1 cellular context compared by ENCODE assay signal in the genomic region with DNA sequence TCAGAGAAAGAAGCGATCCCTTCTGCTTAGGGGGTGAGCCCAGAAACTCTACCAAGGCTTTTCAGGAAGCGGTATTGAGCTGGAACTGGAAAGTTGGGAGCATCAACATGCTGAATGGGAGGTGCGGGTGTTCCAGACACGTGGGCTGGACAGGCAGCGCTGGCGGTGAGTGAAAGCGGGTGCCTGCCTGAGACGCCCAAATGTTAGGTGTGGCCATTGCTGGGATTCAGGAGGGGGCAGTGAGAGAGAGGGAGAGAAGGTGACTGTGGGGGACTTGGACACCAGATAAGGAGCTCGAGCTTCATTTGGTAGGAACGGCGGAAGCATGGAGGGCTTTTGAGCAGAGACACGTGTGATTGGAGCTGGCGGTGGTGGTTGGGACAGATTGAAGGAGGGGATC.
TF ChIP-seq lines count a peak whose summit lies in the region.

No MANE protein-coding gene starts in this region.

TF ChIP-seq in GM23338, 12 proteins besides CTCF, POLR2A, EP300 and RAD21:
- TF ChIP-seq NANOG (IDR thresholded peaks at IDR 0.05; ENCODE audit: borderline replicate concordance): no peak
- TF ChIP-seq STAT1 (IDR thresholded peaks at IDR 0.05; ENCODE audit: unreplicated experiment): no peak
- TF ChIP-seq ZNF331 (CRISPR knock-in tag; IDR thresholded peaks at IDR 0.05; ENCODE audit: low read depth): no peak
- no peak for TF ChIP-seq EZH2phosphoT487 (IDR thresholded peaks at IDR 0.05; ENCODE audit: unreplicated experiment)
- no peak for TF ChIP-seq REST (IDR thresholded peaks at IDR 0.05; ENCODE audit: unreplicated experiment)
- TF ChIP-seq CREB1 (CRISPR knock-in tag; IDR thresholded peaks at IDR 0.05; ENCODE audit: low read depth): no peak
- no peak for TF ChIP-seq JUNB (IDR thresholded peaks at IDR 0.05; ENCODE audit: unreplicated experiment)
- no peak for TF ChIP-seq ZNF114 (CRISPR knock-in tag; IDR thresholded peaks at IDR 0.05)
- no peak for TF ChIP-seq POLR2AphosphoS5 (IDR thresholded peaks at IDR 0.05; ENCODE audit: low read depth)
- TF ChIP-seq ETS1 (IDR thresholded peaks at IDR 0.05): no peak
- TF ChIP-seq, protein P1, sequence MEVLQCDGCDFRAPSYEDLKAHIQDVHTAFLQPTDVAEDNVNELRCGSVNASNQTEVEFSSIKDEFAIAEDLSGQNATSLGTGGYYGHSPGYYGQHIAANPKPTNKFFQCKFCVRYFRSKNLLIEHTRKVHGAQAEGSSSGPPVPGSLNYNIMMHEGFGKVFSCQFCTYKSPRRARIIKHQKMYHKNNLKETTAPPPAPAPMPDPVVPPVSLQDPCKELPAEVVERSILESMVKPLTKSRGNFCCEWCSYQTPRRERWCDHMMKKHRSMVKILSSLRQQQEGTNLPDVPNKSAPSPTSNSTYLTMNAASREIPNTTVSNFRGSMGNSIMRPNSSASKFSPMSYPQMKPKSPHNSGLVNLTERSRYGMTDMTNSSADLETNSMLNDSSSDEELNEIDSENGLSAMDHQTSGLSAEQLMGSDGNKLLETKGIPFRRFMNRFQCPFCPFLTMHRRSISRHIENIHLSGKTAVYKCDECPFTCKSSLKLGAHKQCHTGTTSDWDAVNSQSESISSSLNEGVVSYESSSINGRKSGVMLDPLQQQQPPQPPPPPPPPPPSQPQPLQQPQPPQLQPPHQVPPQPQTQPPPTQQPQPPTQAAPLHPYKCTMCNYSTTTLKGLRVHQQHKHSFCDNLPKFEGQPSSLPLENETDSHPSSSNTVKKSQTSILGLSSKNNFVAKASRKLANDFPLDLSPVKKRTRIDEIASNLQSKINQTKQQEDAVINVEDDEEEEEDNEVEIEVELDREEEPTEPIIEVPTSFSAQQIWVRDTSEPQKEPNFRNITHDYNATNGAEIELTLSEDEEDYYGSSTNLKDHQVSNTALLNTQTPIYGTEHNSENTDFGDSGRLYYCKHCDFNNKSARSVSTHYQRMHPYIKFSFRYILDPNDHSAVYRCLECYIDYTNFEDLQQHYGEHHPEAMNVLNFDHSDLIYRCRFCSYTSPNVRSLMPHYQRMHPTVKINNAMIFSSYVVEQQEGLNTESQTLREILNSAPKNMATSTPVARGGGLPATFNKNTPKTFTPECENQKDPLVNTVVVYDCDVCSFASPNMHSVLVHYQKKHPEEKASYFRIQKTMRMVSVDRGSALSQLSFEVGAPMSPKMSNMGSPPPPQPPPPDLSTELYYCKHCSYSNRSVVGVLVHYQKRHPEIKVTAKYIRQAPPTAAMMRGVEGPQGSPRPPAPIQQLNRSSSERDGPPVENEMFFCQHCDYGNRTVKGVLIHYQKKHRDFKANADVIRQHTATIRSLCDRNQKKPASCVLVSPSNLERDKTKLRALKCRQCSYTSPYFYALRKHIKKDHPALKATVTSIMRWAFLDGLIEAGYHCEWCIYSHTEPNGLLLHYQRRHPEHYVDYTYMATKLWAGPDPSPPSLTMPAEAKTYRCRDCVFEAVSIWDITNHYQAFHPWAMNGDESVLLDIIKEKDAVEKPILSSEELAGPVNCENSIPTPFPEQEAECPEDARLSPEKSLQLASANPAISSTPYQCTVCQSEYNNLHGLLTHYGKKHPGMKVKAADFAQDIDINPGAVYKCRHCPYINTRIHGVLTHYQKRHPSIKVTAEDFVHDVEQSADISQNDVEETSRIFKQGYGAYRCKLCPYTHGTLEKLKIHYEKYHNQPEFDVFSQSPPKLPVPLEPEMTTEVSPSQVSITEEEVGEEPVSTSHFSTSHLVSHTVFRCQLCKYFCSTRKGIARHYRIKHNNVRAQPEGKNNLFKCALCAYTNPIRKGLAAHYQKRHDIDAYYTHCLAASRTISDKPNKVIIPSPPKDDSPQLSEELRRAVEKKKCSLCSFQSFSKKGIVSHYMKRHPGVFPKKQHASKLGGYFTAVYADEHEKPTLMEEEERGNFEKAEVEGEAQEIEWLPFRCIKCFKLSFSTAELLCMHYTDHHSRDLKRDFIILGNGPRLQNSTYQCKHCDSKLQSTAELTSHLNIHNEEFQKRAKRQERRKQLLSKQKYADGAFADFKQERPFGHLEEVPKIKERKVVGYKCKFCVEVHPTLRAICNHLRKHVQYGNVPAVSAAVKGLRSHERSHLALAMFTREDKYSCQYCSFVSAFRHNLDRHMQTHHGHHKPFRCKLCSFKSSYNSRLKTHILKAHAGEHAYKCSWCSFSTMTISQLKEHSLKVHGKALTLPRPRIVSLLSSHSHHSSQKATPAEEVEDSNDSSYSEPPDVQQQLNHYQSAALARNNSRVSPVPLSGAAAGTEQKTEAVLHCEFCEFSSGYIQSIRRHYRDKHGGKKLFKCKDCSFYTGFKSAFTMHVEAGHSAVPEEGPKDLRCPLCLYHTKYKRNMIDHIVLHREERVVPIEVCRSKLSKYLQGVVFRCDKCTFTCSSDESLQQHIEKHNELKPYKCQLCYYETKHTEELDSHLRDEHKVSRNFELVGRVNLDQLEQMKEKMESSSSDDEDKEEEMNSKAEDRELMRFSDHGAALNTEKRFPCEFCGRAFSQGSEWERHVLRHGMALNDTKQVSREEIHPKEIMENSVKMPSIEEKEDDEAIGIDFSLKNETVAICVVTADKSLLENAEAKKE (CRISPR knock-in tag; IDR thresholded peaks at IDR 0.05): no peak
- no peak for TF ChIP-seq EZH2 (IDR thresholded peaks at IDR 0.05; ENCODE audit: low read depth, unreplicated experiment)
